In the genomic region with DNA sequence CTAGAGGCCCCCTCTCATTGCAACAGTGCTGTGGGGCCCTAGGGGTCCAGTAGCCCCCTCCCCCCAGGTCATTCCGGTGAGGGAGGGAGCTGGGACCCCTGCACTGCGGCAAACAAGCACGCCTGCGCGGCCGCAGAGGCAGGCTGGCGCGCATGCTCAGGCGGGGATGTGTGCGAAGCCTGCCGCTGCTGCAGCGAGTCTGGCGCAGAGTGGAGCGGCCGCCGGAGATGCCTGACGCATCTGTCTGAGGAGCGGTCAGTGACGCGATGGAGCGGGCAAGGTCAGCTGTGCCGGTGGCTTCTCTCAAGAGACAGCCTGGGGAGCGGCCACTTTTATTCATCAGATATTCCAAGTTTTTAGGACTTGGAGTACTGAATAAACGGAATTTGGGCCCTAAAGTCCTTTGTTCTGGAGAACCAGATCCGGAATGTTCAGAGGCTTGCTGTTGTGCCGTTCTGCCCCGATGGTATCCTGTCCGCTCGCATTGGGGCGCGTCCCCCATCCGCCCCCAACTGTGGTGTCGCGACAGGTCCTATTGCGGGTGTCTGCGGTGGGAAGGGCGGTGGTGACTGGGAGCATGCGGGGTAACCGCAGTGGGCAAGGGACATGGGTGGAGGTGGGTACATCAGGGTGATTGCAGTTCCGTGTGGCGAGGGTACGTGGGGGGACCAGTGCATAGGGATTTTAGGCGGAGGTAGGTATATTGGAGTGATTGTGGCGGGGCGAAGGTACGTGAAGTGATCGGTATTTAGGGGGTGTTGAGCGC, we compare ENCODE assay signal across 8 cellular contexts. TPM values are rescaled to one million over a fixed set of nuclear protein-coding genes. Genes with fewer than 3 reads are reported as not detected.
DNase-seq lines count a peak whose midpoint lies in the region; ATAC-seq, FAIRE-seq and TF ChIP-seq lines count a peak whose summit lies in the region.

A gene (plus strand): TSS at position 205 of the 766 bp plus-strand sequence. CDS start 19,467 bp downstream, outside the sequence.
A gene with protein sequence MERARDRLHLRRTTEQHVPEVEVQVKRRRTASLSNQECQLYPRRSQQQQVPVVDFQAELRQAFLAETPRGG (plus strand): TSS at position 205 of the 766 bp plus-strand sequence. CDS start 62 bp downstream, at position 267.

- H3K36me3 Mint-ChIP-seq in activated naive CD4-positive, alpha-beta T cell treated with anti-CD3 and anti-CD28 coated beads, Interleukin-2, amount 50 U/mL, for 72 hours: peaks cover 22 to 27% of the 10 kb centered on the region in 2 donors
- H3K36me3 Mint-ChIP-seq in osteocyte (ENCODE audit: unreplicated experiment): peaks cover 2% of the 10 kb centered on the region

- H3K27ac ChIP-seq in A549 (peak within 1 kb of the TSS; percentile 79 to 98), thoracic aorta (peak within 1 kb of the TSS; percentile 90 to 98)

- POLR2A ChIA-PET in A549 (lab: Yijun Ruan, JAX): no interaction called here

- peak within 1 kb of the TSS; percentile 93 for H3K4me3 Mint-ChIP-seq in osteocyte (ENCODE audit: unreplicated experiment)

- peak within 1 kb of the TSS; percentile 76 for H3K4me2 ChIP-seq in A549

- ATAC-seq in A549 (peak; percentile 90 to 91), HG03469 (IDR thresholded peaks at IDR 0.05; ENCODE audit: unreplicated experiment) (peak; percentile 55), Right ventricle myocardium inferior (peak; percentile 77), thoracic aorta (ENCODE audit: insufficient number of reproducible peaks, low FRiP score, low read depth) (no peak)
- peak; percentile 65 to 79 for ATAC-seq in activated naive CD4-positive, alpha-beta T cell treated with anti-CD3 and anti-CD28 coated beads, Interleukin-2, amount 50 U/mL, for 72 hours

- no peak for TF ChIP-seq RAD21 in A549 (conservative IDR thresholded peaks at IDR 0.05 in 1 of 2, IDR thresholded peaks at IDR 0.05 in 1 of 2)

- peak; percentile 93 for TF ChIP-seq POLR2A in A549 (IDR thresholded peaks at IDR 0.05; ENCODE audit: low read length)
- peak; percentile 86 for TF ChIP-seq POLR2A in GM18526 (IDR thresholded peaks at IDR 0.05; ENCODE audit: extremely low read depth, insufficient read length)

- H3K9me3 ChIP-seq in A549 (peaks cover 14% of the 10 kb centered on the region; the same call in 1 of the 3 replicates), thoracic aorta (no peaks in the 10 kb centered on the region)

- H3K4me1 Mint-ChIP-seq in osteocyte (ENCODE audit: unreplicated experiment): peaks cover 14% of the 10 kb centered on the region

- 0% methylated on average over 10 of the region's 48 CpGs for WGBS in A549 (ENCODE audit: missing lambda C conversion rate)

- CTCF ChIA-PET in A549 (lab: Yijun Ruan, JAX): no interaction called here

- H3K27me3 Mint-ChIP-seq in osteocyte (ENCODE audit: unreplicated experiment): peaks cover 5% of the 10 kb centered on the region

- H3K27me3 ChIP-seq in thoracic aorta (replicated peaks; ENCODE audit: insufficient read depth): no peaks in the 10 kb centered on the region

- FAIRE-seq in A549 (lab: Jason Lieb, UNC): no peak

- peak; percentile 39 to 81 for DNase-seq in A549 (ENCODE audit: low read depth in 1 of 2, low spot score in 1 of 2)
- DNase-seq in SK-MEL-5 (ENCODE audit: low read depth, low spot score): peak; percentile 50
- peak; percentile 57 to 76 for DNase-seq in activated naive CD4-positive, alpha-beta T cell treated with anti-CD3 and anti-CD28 coated beads, Interleukin-2, amount 50 U/mL, for 72 hours (ENCODE audit: low spot score in 2 of 2)
- DNase-seq in Right ventricle myocardium inferior (ENCODE audit: missing footprints): peak; percentile 90
- peak; percentile 90 for DNase-seq in osteocyte (ENCODE audit: extremely low spot score, unreplicated experiment)
- DNase-seq in thoracic aorta (ENCODE audit: low spot score): peak; percentile 3

- H3K27ac Mint-ChIP-seq in activated naive CD4-positive, alpha-beta T cell treated with anti-CD3 and anti-CD28 coated beads, Interleukin-2, amount 50 U/mL, for 72 hours: peak within 1 kb of the TSS; percentile 86 to 89
- peak within 1 kb of the TSS; percentile 88 for H3K27ac Mint-ChIP-seq in osteocyte (ENCODE audit: unreplicated experiment)

- no peaks in the 10 kb centered on the region for H3K36me3 ChIP-seq in thoracic aorta

- intact Hi-C loops in Right ventricle myocardium inferior (cut with DNase I): loop anchor here (5.0 kb wide), 1 partner anchor 98 kb away; no protein-coding TSS in a partner anchor

- H3K4me3 ChIP-seq in A549 (peak within 1 kb of the TSS; percentile 68), thoracic aorta (peak within 1 kb of the TSS; percentile 81)

- H3K4me1 ChIP-seq in A549: no peaks in the 10 kb centered on the region
- peaks cover under 1 to 5% of the 10 kb centered on the region in 2 donors for H3K4me1 ChIP-seq in thoracic aorta (ENCODE audit: control insufficient read depth in 1 of 2, low read depth in 2 of 2)

- in situ Hi-C loops in SK-MEL-5 (cut with HindIII; ENCODE audit: low pct_unique_long_range_greater_than_20kb, low sequenced_read_pairs): no loop called here

- H3K9me3 Mint-ChIP-seq in activated naive CD4-positive, alpha-beta T cell treated with anti-CD3 and anti-CD28 coated beads, Interleukin-2, amount 50 U/mL, for 72 hours: peaks cover 10 to 11% of the 10 kb centered on the region in 2 donors
- H3K9me3 Mint-ChIP-seq in osteocyte (ENCODE audit: unreplicated experiment): peaks cover 5% of the 10 kb centered on the region

- no peak for TF ChIP-seq EP300 in A549 (IDR thresholded peaks at IDR 0.05)

- TF ChIP-seq CTCF in A549 (IDR thresholded peaks at IDR 0.05) (no peak), osteocyte (IDR thresholded peaks at IDR 0.05) (no peak), thoracic aorta (IDR thresholded peaks at IDR 0.05) (no peak)

TF ChIP-seq in A549, 52 proteins besides CTCF, POLR2A, EP300 and RAD21 (continues in another document):
- TF ChIP-seq RCOR1 (IDR thresholded peaks at IDR 0.05; ENCODE audit: low read depth, low read length) (no peak), PHF8 (IDR thresholded peaks at IDR 0.05; ENCODE audit: borderline replicate concordance, low read depth) (peak; percentile 43; the same call in 1 of the 2 replicates), ZNF302 (CRISPR knock-in tag; IDR thresholded peaks at IDR 0.05) (no peak), KDM5A (IDR thresholded peaks at IDR 0.05) (no peak), JUN (IDR thresholded peaks at IDR 0.05) (peak in 1 of 2 experiments; percentile 47; a peak in 1 of 5 replicates), CHD2 (IDR thresholded peaks at IDR 0.05; ENCODE audit: low read length, partially characterized antibody) (no peak)
- TF ChIP-seq, protein P1, sequence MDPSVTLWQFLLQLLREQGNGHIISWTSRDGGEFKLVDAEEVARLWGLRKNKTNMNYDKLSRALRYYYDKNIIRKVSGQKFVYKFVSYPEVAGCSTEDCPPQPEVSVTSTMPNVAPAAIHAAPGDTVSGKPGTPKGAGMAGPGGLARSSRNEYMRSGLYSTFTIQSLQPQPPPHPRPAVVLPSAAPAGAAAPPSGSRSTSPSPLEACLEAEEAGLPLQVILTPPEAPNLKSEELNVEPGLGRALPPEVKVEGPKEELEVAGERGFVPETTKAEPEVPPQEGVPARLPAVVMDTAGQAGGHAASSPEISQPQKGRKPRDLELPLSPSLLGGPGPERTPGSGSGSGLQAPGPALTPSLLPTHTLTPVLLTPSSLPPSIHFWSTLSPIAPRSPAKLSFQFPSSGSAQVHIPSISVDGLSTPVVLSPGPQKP (IDR thresholded peaks at IDR 0.05; ENCODE audit: low read depth, low read length): no peak
- TF ChIP-seq, protein P2, sequence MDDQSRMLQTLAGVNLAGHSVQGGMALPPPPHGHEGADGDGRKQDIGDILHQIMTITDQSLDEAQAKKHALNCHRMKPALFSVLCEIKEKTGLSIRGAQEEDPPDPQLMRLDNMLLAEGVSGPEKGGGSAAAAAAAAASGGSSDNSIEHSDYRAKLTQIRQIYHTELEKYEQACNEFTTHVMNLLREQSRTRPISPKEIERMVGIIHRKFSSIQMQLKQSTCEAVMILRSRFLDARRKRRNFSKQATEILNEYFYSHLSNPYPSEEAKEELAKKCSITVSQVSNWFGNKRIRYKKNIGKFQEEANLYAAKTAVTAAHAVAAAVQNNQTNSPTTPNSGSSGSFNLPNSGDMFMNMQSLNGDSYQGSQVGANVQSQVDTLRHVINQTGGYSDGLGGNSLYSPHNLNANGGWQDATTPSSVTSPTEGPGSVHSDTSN (IDR thresholded peaks at IDR 0.05): no peak

RNA-seq across cellular contexts. Expression of the first gene that starts in this region (rescaled TPM):
- polyA plus RNA-seq in A549 (2011; rRNA removed) (151 and 185 TPM in 2 replicates), A549 (2017; fragmentation: RNase III; extraction: RNeasy Plus Mini Kit Qiagen cat#74134 plus additional on column Dnase treatment) (109 to 128 TPM (median 124 TPM) in 3 replicates)
- 119 and 123 TPM in 2 replicates for polyA plus RNA-seq in A549 (2012; cell fraction: cytosol; rRNA removed)
- 111 and 115 TPM in 2 replicates for polyA plus RNA-seq in A549 (2012; cell fraction: nucleus; rRNA removed)
- 68.5 and 86.0 TPM in 2 replicates for polyA minus RNA-seq in A549 (2011; rRNA and poly(A)+ RNA removed)
- total RNA-seq in SK-MEL-5 (2014; rRNA removed; shearing (Covaris generic)): 73.5 and 76.8 TPM in 2 replicates
- 69.0 and 74.2 TPM in 2 replicates for polyA plus RNA-seq in SK-MEL-5 (2015; cell fraction: cytosol; rRNA removed)
- 15.5 and 19.3 TPM in 2 replicates for polyA plus RNA-seq in SK-MEL-5 (2015; cell fraction: nucleus; rRNA removed)
- 10 to 100 TPM; 48.1 to 58.7 TPM for total RNA-seq in activated naive CD4-positive, alpha-beta T cell treated with anti-CD3 and anti-CD28 coated beads, Interleukin-2, amount 50 U/mL, for 72 hours
- total RNA-seq in Right ventricle myocardium inferior (408 TPM), osteocyte (100.0 and 102 TPM in 2 replicates), thoracic aorta (100 to 1,000 TPM; 192 to 232 TPM)

RNA-seq across cellular contexts. Expression of the second gene that starts in this region (rescaled TPM):
- polyA plus RNA-seq in A549 (2011; rRNA removed) (11.1 and 13.9 TPM in 2 replicates), A549 (2017; fragmentation: RNase III; extraction: RNeasy Plus Mini Kit Qiagen cat#74134 plus additional on column Dnase treatment) (29.2 to 30.8 TPM (median 30.8 TPM) in 3 replicates)
- polyA plus RNA-seq in A549 (2012; cell fraction: cytosol; rRNA removed): 2.5 and 4.9 TPM in 2 replicates
- 0.91 and 1.8 TPM in 2 replicates for polyA plus RNA-seq in A549 (2012; cell fraction: nucleus; rRNA removed)
- 63.5 and 98.2 TPM in 2 replicates for polyA minus RNA-seq in A549 (2011; rRNA and poly(A)+ RNA removed)
- 2.3 and 3.2 TPM in 2 replicates for total RNA-seq in SK-MEL-5 (2014; rRNA removed; shearing (Covaris generic))
- 1.7 and 2.0 TPM in 2 replicates for polyA plus RNA-seq in SK-MEL-5 (2015; cell fraction: cytosol; rRNA removed)
- polyA plus RNA-seq in SK-MEL-5 (2015; cell fraction: nucleus; rRNA removed): 7.9 and 17.1 TPM in 2 replicates
- 10 to 100 TPM; 17.2 to 30.7 TPM for total RNA-seq in activated naive CD4-positive, alpha-beta T cell treated with anti-CD3 and anti-CD28 coated beads, Interleukin-2, amount 50 U/mL, for 72 hours
- total RNA-seq in Right ventricle myocardium inferior (57.8 TPM), osteocyte (19.1 and 20.5 TPM in 2 replicates), thoracic aorta (10 to 100 TPM; 17.7 to 37.3 TPM)

Comparison
In these comparisons a context has a peak if more than half of its experiments do, and no peak if none do; other contexts are left out.
1. DNase-seq: peak in every context shown above with its lines; median percentile 90 in Right ventricle myocardium inferior; 90 in osteocyte; 66 in activated naive CD4-positive, alpha-beta T cell treated with anti-CD3 and anti-CD28 coated beads, Interleukin-2, amount 50 U/mL, for 72 hours; 60 in A549; 50 in SK-MEL-5; 3 in thoracic aorta.